Comparison of ENCODE assay signal across 11 cellular contexts in genomic region chr10:8057636-8058273, GRCh38. TPM values are rescaled to one million over a fixed set of nuclear protein-coding genes. Genes with fewer than 3 reads are reported as not detected.
DNase-seq lines count a peak whose midpoint lies in the region; ATAC-seq and TF ChIP-seq lines count a peak whose summit lies in the region.
"Had no signal": no experiment of that assay in that cellular context is flagged by ENCODE, and none has a peak within 500 bp of the region (broad histone marks: within the 10 kb centered on the region; RNA-seq: fewer than 3 reads in every experiment).

No MANE protein-coding gene starts in this region.

- no peak for TF ChIP-seq CTCF in DND-41 (IDR thresholded peaks at IDR 0.05; ENCODE audit: borderline replicate concordance, extremely low read depth, low read length, poor library complexity, severe bottlenecking)
- TF ChIP-seq CTCF in coronary artery (IDR thresholded peaks at IDR 0.05) = no peak
- no peak for TF ChIP-seq CTCF in colonic mucosa (IDR thresholded peaks at IDR 0.05)

- no peak for ATAC-seq in DND-41 (ENCODE audit: insufficient read depth, low read depth)
- ATAC-seq in natural killer cell treated with Interleukin-12 subunit alpha and Interleukin-12 subunit beta and Interleukin-15 and Interleukin-18, amount 100 ng/mL, for 72 hours = no peak
- no peak for ATAC-seq in stimulated activated naive B cell treated with anti-CD40 and anti-IgM and Interleukin-4, amounts not matched to agents 10 μg/mL and 1 μg/mL and 100 μg/mL, for 72 hours (replicated peaks)

- H3K79me2 ChIP-seq in DND-41 (ENCODE audit: insufficient read depth, low read length) = peaks cover 91% of the 10 kb centered on the region

- no peaks in the 10 kb centered on the region for H3K9me3 Mint-ChIP-seq in natural killer cell treated with Interleukin-12 subunit alpha and Interleukin-12 subunit beta and Interleukin-15 and Interleukin-18, amount 100 ng/mL, for 72 hours
- H3K9me3 Mint-ChIP-seq in stimulated activated naive B cell treated with anti-CD40 and anti-IgM and Interleukin-4, amounts not matched to agents 10 μg/mL and 1 μg/mL and 100 μg/mL, for 72 hours = no peaks in the 10 kb centered on the region

- peaks cover 62 to 69% of the 10 kb centered on the region in 2 donors for H3K4me1 Mint-ChIP-seq in natural killer cell treated with Interleukin-12 subunit alpha and Interleukin-12 subunit beta and Interleukin-15 and Interleukin-18, amount 100 ng/mL, for 72 hours (ENCODE audit: low read depth in 2 of 2)
- H3K4me1 Mint-ChIP-seq in stimulated activated naive B cell treated with anti-CD40 and anti-IgM and Interleukin-4, amounts not matched to agents 10 μg/mL and 1 μg/mL and 100 μg/mL, for 72 hours = peaks cover 43 to 79% of the 10 kb centered on the region in 2 donors

- intact Hi-C loops in colonic mucosa (cut with DNase I) = no loop called here

- H4K20me1 ChIP-seq in DND-41 (ENCODE audit: insufficient read depth, low read length) = peaks cover 49% of the 10 kb centered on the region

- H3K4me3 ChIP-seq in DND-41 (ENCODE audit: low read depth in 1 of 2, low read length in 2 of 2) = peak overlapping the region; percentile 32 to 65
- peak overlapping the region; percentile 8 for H3K4me3 ChIP-seq in coronary artery
- H3K4me3 ChIP-seq in colonic mucosa = no peak overlapping the region

- no peaks in the 10 kb centered on the region for H3K9me3 ChIP-seq in DND-41 (ENCODE audit: insufficient read depth, low read length, severe bottlenecking)
- H3K9me3 ChIP-seq in KOPT-K1 (ENCODE audit: insufficient read depth, low read length, poor library complexity, severe bottlenecking) = no peaks in the 10 kb centered on the region
- H3K9me3 ChIP-seq in colonic mucosa = no peaks in the 10 kb centered on the region

- no peaks in the 10 kb centered on the region for H3K36me3 Mint-ChIP-seq in natural killer cell treated with Interleukin-12 subunit alpha and Interleukin-12 subunit beta and Interleukin-15 and Interleukin-18, amount 100 ng/mL, for 72 hours
- peaks cover 0 to 3% of the 10 kb centered on the region in 2 donors for H3K36me3 Mint-ChIP-seq in stimulated activated naive B cell treated with anti-CD40 and anti-IgM and Interleukin-4, amounts not matched to agents 10 μg/mL and 1 μg/mL and 100 μg/mL, for 72 hours

- peak overlapping the region; percentile 98 for H3K4me3 Mint-ChIP-seq in natural killer cell treated with Interleukin-12 subunit alpha and Interleukin-12 subunit beta and Interleukin-15 and Interleukin-18, amount 100 ng/mL, for 72 hours
- no peak overlapping the region for H3K4me3 Mint-ChIP-seq in stimulated activated naive B cell treated with anti-CD40 and anti-IgM and Interleukin-4, amounts not matched to agents 10 μg/mL and 1 μg/mL and 100 μg/mL, for 72 hours

- peak overlapping the region; percentile 70 for H3K4me2 ChIP-seq in DND-41 (ENCODE audit: insufficient read depth, low read length)

- peaks cover 63% of the 10 kb centered on the region for H3K4me1 ChIP-seq in DND-41 (ENCODE audit: insufficient read depth, low read length)
- H3K4me1 ChIP-seq in colonic mucosa = peaks cover 10% of the 10 kb centered on the region

- H3K27ac Mint-ChIP-seq in natural killer cell treated with Interleukin-12 subunit alpha and Interleukin-12 subunit beta and Interleukin-15 and Interleukin-18, amount 100 ng/mL, for 72 hours = peak overlapping the region; percentile 93 to 99
- no peak overlapping the region for H3K27ac Mint-ChIP-seq in stimulated activated naive B cell treated with anti-CD40 and anti-IgM and Interleukin-4, amounts not matched to agents 10 μg/mL and 1 μg/mL and 100 μg/mL, for 72 hours

- H3K9ac ChIP-seq in DND-41 (ENCODE audit: low read depth, low read length) (peak overlapping the region; percentile 94), colonic mucosa (ENCODE audit: low read depth in 2 of 2, low read length in 2 of 2) (no peak overlapping the region)

- peak overlapping the region; percentile 95 for H3K27ac ChIP-seq in DND-41 (ENCODE audit: low read length)
- peak overlapping the region; percentile 93 for H3K27ac ChIP-seq in KOPT-K1 (ENCODE audit: low read depth, low read length, poor library complexity, severe bottlenecking)
- peak overlapping the region in 1 of 2 donors; percentile 8 for H3K27ac ChIP-seq in coronary artery
- no peak overlapping the region for H3K27ac ChIP-seq in colonic mucosa

- H3K27me3 ChIP-seq in DND-41 (ENCODE audit: insufficient read depth, low read length, poor library complexity) = no peaks in the 10 kb centered on the region
- peaks cover 58% of the 10 kb centered on the region for H3K27me3 ChIP-seq in colonic mucosa

- DNase-seq in DND-41 (no peak), coronary artery (ENCODE audit: low spot score) (no peak), GOT3 (lab: John Stamatoyannopoulos, UW) (no peak), colonic mucosa (no peak), NCI-H2081 (lab: John Stamatoyannopoulos, UW) (no peak)
- DNase-seq in natural killer cell treated with Interleukin-12 subunit alpha and Interleukin-12 subunit beta and Interleukin-15 and Interleukin-18, amount 100 ng/mL, for 72 hours (ENCODE audit: low spot score) = no peak
- no peak for DNase-seq in stimulated activated naive B cell treated with anti-CD40 and anti-IgM and Interleukin-4, amounts not matched to agents 10 μg/mL and 1 μg/mL and 100 μg/mL, for 72 hours
- DNase-seq: Calu3, NCI-H2171 treated with DMSO at 0.1 percent for 48 hours, SIG-M5 had no signal

- no peak overlapping the region for H2AFZ ChIP-seq in DND-41 (ENCODE audit: low read depth, low read length)

- peaks cover 5 to 6% of the 10 kb centered on the region in 2 donors for H3K27me3 Mint-ChIP-seq in natural killer cell treated with Interleukin-12 subunit alpha and Interleukin-12 subunit beta and Interleukin-15 and Interleukin-18, amount 100 ng/mL, for 72 hours
- H3K27me3 Mint-ChIP-seq in stimulated activated naive B cell treated with anti-CD40 and anti-IgM and Interleukin-4, amounts not matched to agents 10 μg/mL and 1 μg/mL and 100 μg/mL, for 72 hours = peaks cover 57 to 90% of the 10 kb centered on the region in 2 donors

- H3K36me3 ChIP-seq in DND-41 (ENCODE audit: insufficient read depth, low read length) (peaks cover 70% of the 10 kb centered on the region), KOPT-K1 (ENCODE audit: insufficient read depth, low read length) (peaks cover 72% of the 10 kb centered on the region), colonic mucosa (no peaks in the 10 kb centered on the region)

RNA-seq across cellular contexts. Expression of gene GATA3, which starts 3.3 kb away (rescaled TPM):
- 10 to 100 TPM in 1 of 2 donors, 1 to 10 TPM in 1; 7.6 to 10.9 TPM for total RNA-seq in natural killer cell treated with Interleukin-12 subunit alpha and Interleukin-12 subunit beta and Interleukin-15 and Interleukin-18, amount 100 ng/mL, for 72 hours
- under 1 TPM; 0.48 to 0.54 TPM for total RNA-seq in colonic mucosa

Comparison
In these comparisons a context has a peak if more than half of its experiments do, and no peak if none do; other contexts are left out.
1. RNA of gene GATA3, which starts 3.3 kb away (total RNA-seq): 7.6 to 10.9 TPM in natural killer cell treated with Interleukin-12 subunit alpha and Interleukin-12 subunit beta and Interleukin-15 and Interleukin-18, amount 100 ng/mL, for 72 hours; 0.48 to 0.54 TPM in colonic mucosa; every median in the first group is over 4 times any median in the second.